ENCODE assay signal across 12 cellular contexts in genomic region chr2:26139269-26140183, GRCh38. TPM values are rescaled to one million over a fixed set of nuclear protein-coding genes. Genes with fewer than 3 reads are reported as not detected.
A peak's percentile ranks its signal among the peaks of the same experiment; 100 is the strongest.
DNase-seq lines count a peak whose midpoint lies in the region; ATAC-seq and TF ChIP-seq lines count a peak whose summit lies in the region.
"Had no signal": no experiment of that assay in that cellular context is flagged by ENCODE, and none has a peak within 500 bp of the region (broad histone marks: within the 10 kb centered on the region; RNA-seq: fewer than 3 reads in every experiment).

No MANE protein-coding gene starts in this region.

- H3K4me1 Mint-ChIP-seq in activated T-cell treated with anti-CD3 and anti-CD28 coated beads, Interleukin-2, amount 50 U/mL, for 24 hours (ENCODE audit: low read depth), result no peaks in the 10 kb centered on the region
- H3K4me1 Mint-ChIP-seq in activated T-cell treated with anti-CD3 and anti-CD28 coated beads, Interleukin-2, amount 50 U/mL, for 72 hours (ENCODE audit: low read depth), result no peaks in the 10 kb centered on the region
- no peaks in the 10 kb centered on the region for H3K4me1 Mint-ChIP-seq in stimulated activated memory B cell treated with anti-CD40 and anti-IgM and Interleukin-4, amounts not matched to agents 10 μg/mL and 1 μg/mL and 100 μg/mL, for 72 hours

- no peak for TF ChIP-seq POLR2A in erythroblast (IDR thresholded peaks at IDR 0.05; ENCODE audit: low read length)

- H3K36me3 Mint-ChIP-seq in activated T-cell treated with anti-CD3 and anti-CD28 coated beads, Interleukin-2, amount 50 U/mL, for 24 hours (ENCODE audit: low read depth), result peaks cover 26% of the 10 kb centered on the region
- peaks cover 0 to 5% of the 10 kb centered on the region in 2 donors for H3K36me3 Mint-ChIP-seq in activated T-cell treated with anti-CD3 and anti-CD28 coated beads, Interleukin-2, amount 50 U/mL, for 72 hours (ENCODE audit: insufficient read depth in 2 of 2)
- peaks cover 11% of the 10 kb centered on the region for H3K36me3 Mint-ChIP-seq in stimulated activated memory B cell treated with anti-CD40 and anti-IgM and Interleukin-4, amounts not matched to agents 10 μg/mL and 1 μg/mL and 100 μg/mL, for 72 hours

- H3K9me3 Mint-ChIP-seq in activated T-cell treated with anti-CD3 and anti-CD28 coated beads, Interleukin-2, amount 50 U/mL, for 24 hours, result no peaks in the 10 kb centered on the region
- H3K9me3 Mint-ChIP-seq in activated T-cell treated with anti-CD3 and anti-CD28 coated beads, Interleukin-2, amount 50 U/mL, for 72 hours, result no peaks in the 10 kb centered on the region
- H3K9me3 Mint-ChIP-seq in stimulated activated memory B cell treated with anti-CD40 and anti-IgM and Interleukin-4, amounts not matched to agents 10 μg/mL and 1 μg/mL and 100 μg/mL, for 72 hours, result no peaks in the 10 kb centered on the region

- peak overlapping the region; percentile 47 for H3K27ac Mint-ChIP-seq in activated T-cell treated with anti-CD3 and anti-CD28 coated beads, Interleukin-2, amount 50 U/mL, for 24 hours
- no peak overlapping the region for H3K27ac Mint-ChIP-seq in activated T-cell treated with anti-CD3 and anti-CD28 coated beads, Interleukin-2, amount 50 U/mL, for 72 hours
- H3K27ac Mint-ChIP-seq in stimulated activated memory B cell treated with anti-CD40 and anti-IgM and Interleukin-4, amounts not matched to agents 10 μg/mL and 1 μg/mL and 100 μg/mL, for 72 hours, result no peak overlapping the region
- H3K27ac Mint-ChIP-seq: activated naive CD8-positive, alpha-beta T cell had no signal

- DNase-seq in activated T-cell treated with anti-CD3 and anti-CD28 coated beads, Interleukin-2, amount 50 U/mL, for 24 hours, result no peak
- DNase-seq in activated T-cell treated with anti-CD3 and anti-CD28 coated beads, Interleukin-2, amount 50 U/mL, for 72 hours, result no peak
- DNase-seq in NCI-H524 (lab: John Stamatoyannopoulos, UW) (peak; percentile 85 to 94), erythroblast (lab: John Stamatoyannopoulos, UW) (peak; percentile 27 to 30), pons (ENCODE audit: low spot score) (no peak)
- no peak for DNase-seq in stimulated activated CD4-positive, alpha-beta T cell treated with anti-CD3 and anti-CD28 coated beads, Interleukin-2, amount 100 ng/mL, for 48 hours
- DNase-seq: NCI-H1436; stimulated activated naive CD4-positive, alpha-beta T cell; T-helper 9 cell had no signal

- no peak for ATAC-seq in activated T-cell treated with anti-CD3 and anti-CD28 coated beads, Interleukin-2, amount 50 U/mL, for 72 hours (replicated peaks in 1 of 2)
- peak; percentile 58 for ATAC-seq in stimulated activated memory B cell treated with anti-CD40 and anti-IgM and Interleukin-4, amounts not matched to agents 10 μg/mL and 1 μg/mL and 100 μg/mL, for 72 hours
- ATAC-seq in GM18498 (IDR thresholded peaks at IDR 0.05; ENCODE audit: unreplicated experiment), result no peak

- H3K27me3 Mint-ChIP-seq in activated T-cell treated with anti-CD3 and anti-CD28 coated beads, Interleukin-2, amount 50 U/mL, for 24 hours, result no peaks in the 10 kb centered on the region
- no peaks in the 10 kb centered on the region for H3K27me3 Mint-ChIP-seq in activated T-cell treated with anti-CD3 and anti-CD28 coated beads, Interleukin-2, amount 50 U/mL, for 72 hours (ENCODE audit: low read depth)
- no peaks in the 10 kb centered on the region for H3K27me3 Mint-ChIP-seq in stimulated activated memory B cell treated with anti-CD40 and anti-IgM and Interleukin-4, amounts not matched to agents 10 μg/mL and 1 μg/mL and 100 μg/mL, for 72 hours
- H3K27me3 Mint-ChIP-seq: activated naive CD8-positive, alpha-beta T cell had no signal

- no peak overlapping the region for H3K4me3 Mint-ChIP-seq in activated T-cell treated with anti-CD3 and anti-CD28 coated beads, Interleukin-2, amount 50 U/mL, for 24 hours
- no peak overlapping the region for H3K4me3 Mint-ChIP-seq in activated T-cell treated with anti-CD3 and anti-CD28 coated beads, Interleukin-2, amount 50 U/mL, for 72 hours
- no peak overlapping the region for H3K4me3 Mint-ChIP-seq in stimulated activated memory B cell treated with anti-CD40 and anti-IgM and Interleukin-4, amounts not matched to agents 10 μg/mL and 1 μg/mL and 100 μg/mL, for 72 hours
- H3K4me3 Mint-ChIP-seq: activated naive CD8-positive, alpha-beta T cell had no signal

RNA-seq across cellular contexts. Expression of gene GAREM2, which starts 33.4 kb away (rescaled TPM):
- 1 to 10 TPM; 1.4 to 1.9 TPM for total RNA-seq in activated T-cell treated with anti-CD3 and anti-CD28 coated beads, Interleukin-2, amount 50 U/mL, for 72 hours

Comparison
In these comparisons a context has a peak if more than half of its experiments do, and no peak if none do; other contexts are left out.
1. DNase-seq: peak in NCI-H524 (2 of 2) and erythroblast (2 of 2); none in activated T-cell treated with anti-CD3 and anti-CD28 coated beads, Interleukin-2, amount 50 U/mL, for 24 hours (single experiment), activated T-cell treated with anti-CD3 and anti-CD28 coated beads, Interleukin-2, amount 50 U/mL, for 72 hours (0 of 2), pons (single experiment) and stimulated activated CD4-positive, alpha-beta T cell treated with anti-CD3 and anti-CD28 coated beads, Interleukin-2, amount 100 ng/mL, for 48 hours (0 of 2).